ENCODE assay signal across 1 cellular context in the genomic region with DNA sequence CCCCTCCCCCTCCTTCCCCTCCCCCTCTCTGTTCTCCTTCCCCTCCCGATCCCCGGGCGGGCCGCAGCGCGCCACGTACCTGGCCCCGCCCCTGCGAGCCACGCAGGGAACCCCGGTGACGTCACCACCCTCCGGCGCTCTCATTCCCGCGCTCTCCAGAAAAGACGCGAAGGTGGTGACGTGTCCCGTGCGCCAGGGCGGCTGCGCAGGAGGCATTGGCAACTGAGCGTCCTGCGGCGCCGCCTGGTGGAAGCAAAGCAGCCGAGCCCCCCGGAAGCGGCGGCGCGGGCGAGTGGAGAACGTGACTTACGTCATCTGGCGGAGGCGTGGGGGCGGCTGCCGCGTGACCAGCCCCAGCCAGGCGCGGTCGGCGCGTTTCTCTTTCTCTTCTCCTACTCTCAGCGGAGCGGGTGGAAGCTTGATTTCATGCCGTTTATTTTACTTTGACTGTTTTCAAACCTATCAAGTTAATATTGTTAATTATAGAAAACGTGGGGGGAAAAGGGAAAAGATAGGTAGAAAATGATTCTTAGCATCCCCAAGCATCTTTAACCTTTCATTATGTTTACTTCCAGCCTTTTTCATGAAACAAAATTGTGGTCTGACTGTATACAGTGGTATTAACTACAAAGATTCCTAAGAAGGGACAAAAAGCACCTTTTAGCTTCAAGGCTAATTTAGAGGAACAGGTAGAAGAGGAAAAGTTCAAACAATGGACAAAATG.
TF ChIP-seq lines count a peak whose summit lies in the region.

No MANE protein-coding gene starts in this region.

TF ChIP-seq in HepG2, 621 proteins besides CTCF, POLR2A, EP300 and RAD21 (continued from another document and continues in another):
- TF ChIP-seq ATF7 (IDR thresholded peaks at IDR 0.05), result peak; percentile 100
- peak; percentile 100 for TF ChIP-seq ATF7 (CRISPR knock-in tag; IDR thresholded peaks at IDR 0.05)
- TF ChIP-seq HNF4G (IDR thresholded peaks at IDR 0.05; ENCODE audit: borderline replicate concordance, low read depth, low read length), result peak; percentile 36; the same call in 1 of the 2 replicates
- peak; percentile 75; the same call in 1 of the 2 replicates for TF ChIP-seq HNF4G (CRISPR knock-in tag; IDR thresholded peaks at IDR 0.05; ENCODE audit: borderline replicate concordance, low read depth)
- TF ChIP-seq PCBP1 (IDR thresholded peaks at IDR 0.05; ENCODE audit: borderline replicate concordance, low read depth, low read length), result no peak
- peak; percentile 87 for TF ChIP-seq FOXA3 (CRISPR knock-in tag; IDR thresholded peaks at IDR 0.05)
- TF ChIP-seq JUND (CRISPR knock-in tag; IDR thresholded peaks at IDR 0.05), result peak; percentile 99
- TF ChIP-seq, protein P1, sequence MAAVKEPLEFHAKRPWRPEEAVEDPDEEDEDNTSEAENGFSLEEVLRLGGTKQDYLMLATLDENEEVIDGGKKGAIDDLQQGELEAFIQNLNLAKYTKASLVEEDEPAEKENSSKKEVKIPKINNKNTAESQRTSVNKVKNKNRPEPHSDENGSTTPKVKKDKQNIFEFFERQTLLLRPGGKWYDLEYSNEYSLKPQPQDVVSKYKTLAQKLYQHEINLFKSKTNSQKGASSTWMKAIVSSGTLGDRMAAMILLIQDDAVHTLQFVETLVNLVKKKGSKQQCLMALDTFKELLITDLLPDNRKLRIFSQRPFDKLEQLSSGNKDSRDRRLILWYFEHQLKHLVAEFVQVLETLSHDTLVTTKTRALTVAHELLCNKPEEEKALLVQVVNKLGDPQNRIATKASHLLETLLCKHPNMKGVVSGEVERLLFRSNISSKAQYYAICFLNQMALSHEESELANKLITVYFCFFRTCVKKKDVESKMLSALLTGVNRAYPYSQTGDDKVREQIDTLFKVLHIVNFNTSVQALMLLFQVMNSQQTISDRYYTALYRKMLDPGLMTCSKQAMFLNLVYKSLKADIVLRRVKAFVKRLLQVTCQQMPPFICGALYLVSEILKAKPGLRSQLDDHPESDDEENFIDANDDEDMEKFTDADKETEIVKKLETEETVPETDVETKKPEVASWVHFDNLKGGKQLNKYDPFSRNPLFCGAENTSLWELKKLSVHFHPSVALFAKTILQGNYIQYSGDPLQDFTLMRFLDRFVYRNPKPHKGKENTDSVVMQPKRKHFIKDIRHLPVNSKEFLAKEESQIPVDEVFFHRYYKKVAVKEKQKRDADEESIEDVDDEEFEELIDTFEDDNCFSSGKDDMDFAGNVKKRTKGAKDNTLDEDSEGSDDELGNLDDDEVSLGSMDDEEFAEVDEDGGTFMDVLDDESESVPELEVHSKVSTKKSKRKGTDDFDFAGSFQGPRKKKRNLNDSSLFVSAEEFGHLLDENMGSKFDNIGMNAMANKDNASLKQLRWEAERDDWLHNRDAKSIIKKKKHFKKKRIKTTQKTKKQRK (IDR thresholded peaks at IDR 0.05; ENCODE audit: low read length), result no peak
- peak; percentile 98; the same call in 1 of the 2 replicates for TF ChIP-seq ZNF510 (CRISPR knock-in tag; IDR thresholded peaks at IDR 0.05; ENCODE audit: low read depth)
- TF ChIP-seq, protein P2, sequence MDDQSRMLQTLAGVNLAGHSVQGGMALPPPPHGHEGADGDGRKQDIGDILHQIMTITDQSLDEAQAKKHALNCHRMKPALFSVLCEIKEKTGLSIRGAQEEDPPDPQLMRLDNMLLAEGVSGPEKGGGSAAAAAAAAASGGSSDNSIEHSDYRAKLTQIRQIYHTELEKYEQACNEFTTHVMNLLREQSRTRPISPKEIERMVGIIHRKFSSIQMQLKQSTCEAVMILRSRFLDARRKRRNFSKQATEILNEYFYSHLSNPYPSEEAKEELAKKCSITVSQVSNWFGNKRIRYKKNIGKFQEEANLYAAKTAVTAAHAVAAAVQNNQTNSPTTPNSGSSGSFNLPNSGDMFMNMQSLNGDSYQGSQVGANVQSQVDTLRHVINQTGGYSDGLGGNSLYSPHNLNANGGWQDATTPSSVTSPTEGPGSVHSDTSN (CRISPR knock-in tag; IDR thresholded peaks at IDR 0.05; ENCODE audit: borderline replicate concordance), result 0 out of 2 replicates have a peak, but pooled peaks have one; percentile 9
- TF ChIP-seq, protein P3, sequence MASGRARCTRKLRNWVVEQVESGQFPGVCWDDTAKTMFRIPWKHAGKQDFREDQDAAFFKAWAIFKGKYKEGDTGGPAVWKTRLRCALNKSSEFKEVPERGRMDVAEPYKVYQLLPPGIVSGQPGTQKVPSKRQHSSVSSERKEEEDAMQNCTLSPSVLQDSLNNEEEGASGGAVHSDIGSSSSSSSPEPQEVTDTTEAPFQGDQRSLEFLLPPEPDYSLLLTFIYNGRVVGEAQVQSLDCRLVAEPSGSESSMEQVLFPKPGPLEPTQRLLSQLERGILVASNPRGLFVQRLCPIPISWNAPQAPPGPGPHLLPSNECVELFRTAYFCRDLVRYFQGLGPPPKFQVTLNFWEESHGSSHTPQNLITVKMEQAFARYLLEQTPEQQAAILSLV (CRISPR knock-in tag; IDR thresholded peaks at IDR 0.05; ENCODE audit: borderline replicate concordance), result peak; percentile 67; the same call in 1 of the 2 replicates
- TF ChIP-seq ZNF124 (CRISPR knock-in tag; IDR thresholded peaks at IDR 0.05), result peak; percentile 98
- TF ChIP-seq ZSCAN25 (CRISPR knock-in tag; IDR thresholded peaks at IDR 0.05), result no peak
- no peak for TF ChIP-seq ZNF446 (CRISPR knock-in tag; IDR thresholded peaks at IDR 0.05)
- no peak for TF ChIP-seq EZH2 (conservative IDR thresholded peaks at IDR 0.05; ENCODE audit: low read depth, low read length)
- TF ChIP-seq, protein P4, sequence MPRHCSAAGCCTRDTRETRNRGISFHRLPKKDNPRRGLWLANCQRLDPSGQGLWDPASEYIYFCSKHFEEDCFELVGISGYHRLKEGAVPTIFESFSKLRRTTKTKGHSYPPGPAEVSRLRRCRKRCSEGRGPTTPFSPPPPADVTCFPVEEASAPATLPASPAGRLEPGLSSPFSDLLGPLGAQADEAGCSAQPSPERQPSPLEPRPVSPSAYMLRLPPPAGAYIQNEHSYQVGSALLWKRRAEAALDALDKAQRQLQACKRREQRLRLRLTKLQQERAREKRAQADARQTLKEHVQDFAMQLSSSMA (CRISPR knock-in tag; IDR thresholded peaks at IDR 0.05), result peak; percentile 97
- TF ChIP-seq ZNF615 (CRISPR knock-in tag; IDR thresholded peaks at IDR 0.05; ENCODE audit: borderline replicate concordance), result peak; percentile 92; the same call in 1 of the 2 replicates
- peak; percentile 83 for TF ChIP-seq MIXL1 (CRISPR knock-in tag; IDR thresholded peaks at IDR 0.05)
- no peak for TF ChIP-seq CCAR2 (optimal IDR thresholded peaks at IDR 0.05; ENCODE audit: low read depth, low read length)
- no peak for TF ChIP-seq TEAD2 (CRISPR knock-in tag; IDR thresholded peaks at IDR 0.05)
- no peak; the same call in 1 of the 2 replicates for TF ChIP-seq PHF8 (CRISPR knock-in tag; IDR thresholded peaks at IDR 0.05)
- TF ChIP-seq SYNCRIP (IDR thresholded peaks at IDR 0.05; ENCODE audit: insufficient read depth, low read depth, low read length), result no peak
- peak; percentile 97 for TF ChIP-seq ARHGAP35 (CRISPR knock-in tag; IDR thresholded peaks at IDR 0.05; ENCODE audit: borderline replicate concordance)
- peak; percentile 68 for TF ChIP-seq RBFOX2 (IDR thresholded peaks at IDR 0.05; ENCODE audit: low read depth, low read length)
- peak; percentile 93 for TF ChIP-seq TARDBP (CRISPR knock-in tag; IDR thresholded peaks at IDR 0.05)
- TF ChIP-seq, protein P5, sequence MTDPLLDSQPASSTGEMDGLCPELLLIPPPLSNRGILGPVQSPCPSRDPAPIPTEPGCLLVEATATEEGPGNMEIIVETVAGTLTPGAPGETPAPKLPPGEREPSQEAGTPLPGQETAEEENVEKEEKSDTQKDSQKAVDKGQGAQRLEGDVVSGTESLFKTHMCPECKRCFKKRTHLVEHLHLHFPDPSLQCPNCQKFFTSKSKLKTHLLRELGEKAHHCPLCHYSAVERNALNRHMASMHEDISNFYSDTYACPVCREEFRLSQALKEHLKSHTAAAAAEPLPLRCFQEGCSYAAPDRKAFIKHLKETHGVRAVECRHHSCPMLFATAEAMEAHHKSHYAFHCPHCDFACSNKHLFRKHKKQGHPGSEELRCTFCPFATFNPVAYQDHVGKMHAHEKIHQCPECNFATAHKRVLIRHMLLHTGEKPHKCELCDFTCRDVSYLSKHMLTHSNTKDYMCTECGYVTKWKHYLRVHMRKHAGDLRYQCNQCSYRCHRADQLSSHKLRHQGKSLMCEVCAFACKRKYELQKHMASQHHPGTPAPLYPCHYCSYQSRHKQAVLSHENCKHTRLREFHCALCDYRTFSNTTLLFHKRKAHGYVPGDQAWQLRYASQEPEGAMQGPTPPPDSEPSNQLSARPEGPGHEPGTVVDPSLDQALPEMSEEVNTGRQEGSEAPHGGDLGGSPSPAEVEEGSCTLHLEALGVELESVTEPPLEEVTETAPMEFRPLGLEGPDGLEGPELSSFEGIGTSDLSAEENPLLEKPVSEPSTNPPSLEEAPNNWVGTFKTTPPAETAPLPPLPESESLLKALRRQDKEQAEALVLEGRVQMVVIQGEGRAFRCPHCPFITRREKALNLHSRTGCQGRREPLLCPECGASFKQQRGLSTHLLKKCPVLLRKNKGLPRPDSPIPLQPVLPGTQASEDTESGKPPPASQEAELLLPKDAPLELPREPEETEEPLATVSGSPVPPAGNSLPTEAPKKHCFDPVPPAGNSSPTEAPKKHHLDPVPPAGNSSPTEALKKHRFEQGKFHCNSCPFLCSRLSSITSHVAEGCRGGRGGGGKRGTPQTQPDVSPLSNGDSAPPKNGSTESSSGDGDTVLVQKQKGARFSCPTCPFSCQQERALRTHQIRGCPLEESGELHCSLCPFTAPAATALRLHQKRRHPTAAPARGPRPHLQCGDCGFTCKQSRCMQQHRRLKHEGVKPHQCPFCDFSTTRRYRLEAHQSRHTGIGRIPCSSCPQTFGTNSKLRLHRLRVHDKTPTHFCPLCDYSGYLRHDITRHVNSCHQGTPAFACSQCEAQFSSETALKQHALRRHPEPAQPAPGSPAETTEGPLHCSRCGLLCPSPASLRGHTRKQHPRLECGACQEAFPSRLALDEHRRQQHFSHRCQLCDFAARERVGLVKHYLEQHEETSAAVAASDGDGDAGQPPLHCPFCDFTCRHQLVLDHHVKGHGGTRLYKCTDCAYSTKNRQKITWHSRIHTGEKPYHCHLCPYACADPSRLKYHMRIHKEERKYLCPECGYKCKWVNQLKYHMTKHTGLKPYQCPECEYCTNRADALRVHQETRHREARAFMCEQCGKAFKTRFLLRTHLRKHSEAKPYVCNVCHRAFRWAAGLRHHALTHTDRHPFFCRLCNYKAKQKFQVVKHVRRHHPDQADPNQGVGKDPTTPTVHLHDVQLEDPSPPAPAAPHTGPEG (CRISPR knock-in tag; IDR thresholded peaks at IDR 0.05), result peak; percentile 85
- TF ChIP-seq NFYC (CRISPR knock-in tag; IDR thresholded peaks at IDR 0.05), result peak; percentile 74
- TF ChIP-seq ZNF549 (CRISPR knock-in tag; IDR thresholded peaks at IDR 0.05), result no peak
- TF ChIP-seq TOE1 (CRISPR knock-in tag; IDR thresholded peaks at IDR 0.05), result peak; percentile 52; the same call in 1 of the 2 replicates
- no peak; the same call in 1 of the 2 replicates for TF ChIP-seq ZBTB42 (CRISPR knock-in tag; IDR thresholded peaks at IDR 0.05)
- no peak for TF ChIP-seq PAF1 (CRISPR knock-in tag; IDR thresholded peaks at IDR 0.05)
- TF ChIP-seq ZNF335 (CRISPR knock-in tag; IDR thresholded peaks at IDR 0.05), result peak; percentile 98
- TF ChIP-seq ZNF430 (CRISPR knock-in tag; IDR thresholded peaks at IDR 0.05), result peak; percentile 95
- TF ChIP-seq ZNF235 (CRISPR knock-in tag; IDR thresholded peaks at IDR 0.05; ENCODE audit: borderline replicate concordance), result no peak; the same call in 1 of the 2 replicates
- TF ChIP-seq, protein P6, sequence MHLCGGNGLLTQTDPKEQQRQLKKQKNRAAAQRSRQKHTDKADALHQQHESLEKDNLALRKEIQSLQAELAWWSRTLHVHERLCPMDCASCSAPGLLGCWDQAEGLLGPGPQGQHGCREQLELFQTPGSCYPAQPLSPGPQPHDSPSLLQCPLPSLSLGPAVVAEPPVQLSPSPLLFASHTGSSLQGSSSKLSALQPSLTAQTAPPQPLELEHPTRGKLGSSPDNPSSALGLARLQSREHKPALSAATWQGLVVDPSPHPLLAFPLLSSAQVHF (CRISPR knock-in tag; IDR thresholded peaks at IDR 0.05), result peak; percentile 84
- TF ChIP-seq HMGA1 (CRISPR knock-in tag; conservative IDR thresholded peaks at IDR 0.05), result no peak
- peak; percentile 69 for TF ChIP-seq ZNF160 (CRISPR knock-in tag; IDR thresholded peaks at IDR 0.05)
- no peak for TF ChIP-seq MBNL3 (CRISPR knock-in tag; conservative IDR thresholded peaks at IDR 0.05)
- 0 out of 2 replicates have a peak, but pooled peaks have one; percentile 15 for TF ChIP-seq ZNF17 (CRISPR knock-in tag; IDR thresholded peaks at IDR 0.05)
- peak; percentile 79; the same call in 1 of the 2 replicates for TF ChIP-seq PHF20 (CRISPR knock-in tag; IDR thresholded peaks at IDR 0.05)
- TF ChIP-seq STAG1 (CRISPR knock-in tag; IDR thresholded peaks at IDR 0.05), result peak; percentile 100
- 0 out of 2 replicates have a peak, but pooled peaks have one; percentile 73 for TF ChIP-seq NFIC (IDR thresholded peaks at IDR 0.05; ENCODE audit: low read length)
- TF ChIP-seq, protein P7, sequence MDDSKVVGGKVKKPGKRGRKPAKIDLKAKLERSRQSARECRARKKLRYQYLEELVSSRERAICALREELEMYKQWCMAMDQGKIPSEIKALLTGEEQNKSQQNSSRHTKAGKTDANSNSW (CRISPR knock-in tag; IDR thresholded peaks at IDR 0.05; ENCODE audit: borderline replicate concordance), result 0 out of 2 replicates have a peak, but pooled peaks have one; percentile 18
- TF ChIP-seq NFE2L1 (CRISPR knock-in tag; IDR thresholded peaks at IDR 0.05; ENCODE audit: borderline replicate concordance), result no peak
- peak; percentile 96 for TF ChIP-seq REL (CRISPR knock-in tag; conservative IDR thresholded peaks at IDR 0.05)
- TF ChIP-seq NBN (conservative IDR thresholded peaks at IDR 0.05), result no peak
- no peak; the same call in 1 of the 2 replicates for TF ChIP-seq ZNF546 (CRISPR knock-in tag; conservative IDR thresholded peaks at IDR 0.05)
- peak; percentile 52; the same call in 1 of the 2 replicates for TF ChIP-seq NR2F2 (IDR thresholded peaks at IDR 0.05; ENCODE audit: borderline replicate concordance, low read depth)
- TF ChIP-seq ZNF749 (CRISPR knock-in tag; IDR thresholded peaks at IDR 0.05; ENCODE audit: borderline replicate concordance), result peak; percentile 76
- peak; percentile 42; the same call in 1 of the 2 replicates for TF ChIP-seq ZNF563 (CRISPR knock-in tag; IDR thresholded peaks at IDR 0.05)
- TF ChIP-seq, protein P8, sequence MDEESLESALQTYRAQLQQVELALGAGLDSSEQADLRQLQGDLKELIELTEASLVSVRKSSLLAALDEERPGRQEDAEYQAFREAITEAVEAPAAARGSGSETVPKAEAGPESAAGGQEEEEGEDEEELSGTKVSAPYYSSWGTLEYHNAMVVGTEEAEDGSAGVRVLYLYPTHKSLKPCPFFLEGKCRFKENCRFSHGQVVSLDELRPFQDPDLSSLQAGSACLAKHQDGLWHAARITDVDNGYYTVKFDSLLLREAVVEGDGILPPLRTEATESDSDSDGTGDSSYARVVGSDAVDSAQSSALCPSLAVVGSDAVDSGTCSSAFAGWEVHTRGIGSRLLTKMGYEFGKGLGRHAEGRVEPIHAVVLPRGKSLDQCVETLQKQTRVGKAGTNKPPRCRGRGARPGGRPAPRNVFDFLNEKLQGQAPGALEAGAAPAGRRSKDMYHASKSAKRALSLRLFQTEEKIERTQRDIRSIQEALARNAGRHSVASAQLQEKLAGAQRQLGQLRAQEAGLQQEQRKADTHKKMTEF (CRISPR knock-in tag; IDR thresholded peaks at IDR 0.05), result peak; percentile 95
- peak; percentile 69; the same call in 1 of the 2 replicates for TF ChIP-seq CEBPB (IDR thresholded peaks at IDR 0.05; ENCODE audit: borderline replicate concordance, low read depth, low read length)
- no peak; the same call in 1 of the 2 replicates for TF ChIP-seq TBP (CRISPR knock-in tag; IDR thresholded peaks at IDR 0.05)
- peak; percentile 83 for TF ChIP-seq TRIM24 (CRISPR knock-in tag; IDR thresholded peaks at IDR 0.05)
